In genomic region chr22:37283393-37283937, GRCh38 we compare ENCODE assay signal across 9 cellular contexts. TPM values are rescaled to one million over a fixed set of nuclear protein-coding genes. Genes with fewer than 3 reads are reported as not detected.
DNase-seq lines count a peak whose midpoint lies in the region; ATAC-seq and TF ChIP-seq lines count a peak whose summit lies in the region.
"Had no signal": no experiment of that assay in that cellular context is flagged by ENCODE, and none has a peak within 500 bp of the region (broad histone marks: within the 10 kb centered on the region; RNA-seq: fewer than 3 reads in every experiment).

No MANE protein-coding gene starts in this region.

- H4K8ac ChIP-seq in mesendoderm (ENCODE audit: low read depth, low read length): no peak overlapping the region

- H2AK5ac ChIP-seq in mesendoderm (ENCODE audit: low read length): no peak overlapping the region

- POLR2A ChIA-PET in activated naive CD8-positive, alpha-beta T cell treated with anti-CD3 and anti-CD28 coated beads, Interleukin-2, amount 10 ng/mL, durations not matched to agents 7 days and 5 days (lab: Charles Lee): interaction anchor here (0.7 to 4.7 kb wide), 8 partner anchors 8 to 57 kb away, joined by 3 to 51 read pairs (median 4); partner anchors contain the start of gene RAC2

- CTCF ChIA-PET in Calu3 (lab: Charles Lee): interaction anchor here (0.5 kb wide), 1 partner anchor 67 kb away, joined by 3 read pairs; no protein-coding TSS in a partner anchor

- H3K4me3 ChIP-seq in NB4 (ENCODE audit: low read depth, low read length) (peak overlapping the region; percentile 34), mesendoderm (ENCODE audit: low read length) (no peak overlapping the region)
- H3K4me3 ChIP-seq: cardiac muscle cell had no signal

- peak overlapping the region; percentile 89 for H3K4me3 Mint-ChIP-seq in activated naive CD8-positive, alpha-beta T cell treated with anti-CD3 and anti-CD28 coated beads, Interleukin-2, amount 10 ng/mL, durations not matched to agents 7 days and 5 days
- H3K4me3 Mint-ChIP-seq in Calu3 (ENCODE audit: low read depth, unreplicated experiment): no peak overlapping the region

- H3K79me1 ChIP-seq in mesendoderm (ENCODE audit: low read length): no peaks in the 10 kb centered on the region

- H3K9ac ChIP-seq in mesendoderm (ENCODE audit: low read length): no peak overlapping the region

- no peak overlapping the region for H3K18ac ChIP-seq in mesendoderm (ENCODE audit: low read length)

- intact Hi-C loops in Calu3 (cut with micrococcal nuclease; ENCODE audit: unreplicated experiment): no loop called here

- H3K27ac ChIP-seq in mesendoderm (ENCODE audit: low read depth, low read length): no peak overlapping the region

- H4K5ac ChIP-seq in mesendoderm (ENCODE audit: low read length): no peak overlapping the region

- H3K27me3 Mint-ChIP-seq in activated naive CD8-positive, alpha-beta T cell treated with anti-CD3 and anti-CD28 coated beads, Interleukin-2, amount 10 ng/mL, durations not matched to agents 7 days and 5 days: no peaks in the 10 kb centered on the region
- H3K27me3 Mint-ChIP-seq in Calu3 (ENCODE audit: unreplicated experiment): peaks cover 44% of the 10 kb centered on the region

- H3K23ac ChIP-seq in mesendoderm (ENCODE audit: low read length): no peak overlapping the region

- H3K9me3 Mint-ChIP-seq in activated naive CD8-positive, alpha-beta T cell treated with anti-CD3 and anti-CD28 coated beads, Interleukin-2, amount 10 ng/mL, durations not matched to agents 7 days and 5 days: no peaks in the 10 kb centered on the region
- H3K9me3 Mint-ChIP-seq in Calu3 (ENCODE audit: low read depth, unreplicated experiment): no peaks in the 10 kb centered on the region

- H3K4ac ChIP-seq in mesendoderm (ENCODE audit: low read depth, low read length): no peak overlapping the region

- no TSS peak for BruUV-seq in Calu3 (replicated peaks; lab: Mats Ljungman, UMichigan)

- H3K36me3 ChIP-seq in mesendoderm (ENCODE audit: control insufficient read depth, insufficient read depth, low read length): no peaks in the 10 kb centered on the region
- H3K36me3 ChIP-seq: cardiac muscle cell had no signal

- no peak overlapping the region for H2BK120ac ChIP-seq in mesendoderm (ENCODE audit: low read depth, low read length)

- peak overlapping the region; percentile 99 for H3K27ac Mint-ChIP-seq in activated naive CD8-positive, alpha-beta T cell treated with anti-CD3 and anti-CD28 coated beads, Interleukin-2, amount 10 ng/mL, durations not matched to agents 7 days and 5 days
- H3K27ac Mint-ChIP-seq in Calu3 (ENCODE audit: unreplicated experiment): no peak overlapping the region

- no peak overlapping the region for H3K56ac ChIP-seq in mesendoderm (ENCODE audit: low read length)

- no peaks in the 10 kb centered on the region for H3K79me2 ChIP-seq in mesendoderm (ENCODE audit: control insufficient read depth, insufficient read depth, low read length)

- no peak overlapping the region for H2BK5ac ChIP-seq in mesendoderm (ENCODE audit: low read length)

- no peak overlapping the region for H3K4me2 ChIP-seq in mesendoderm (ENCODE audit: low read length)

- DNase-seq in CD1c-positive myeloid dendritic cell (ENCODE audit: extremely low spot score) (peak; percentile 30), NB4 (ENCODE audit: low read depth) (no peak), mesendoderm (peak; percentile 54), HT-29 (ENCODE audit: low spot score) (no peak), Calu3 (no peak), HuH-7 (ENCODE audit: low spot score) (no peak), ecto neural progenitor cell (ENCODE audit: low spot score) (no peak)
- peak; percentile 58 for DNase-seq in activated naive CD8-positive, alpha-beta T cell treated with anti-CD3 and anti-CD28 coated beads, Interleukin-2, amount 10 ng/mL, durations not matched to agents 7 days and 5 days

- no CpG with 5 or more reads among the region's 8 CpGs for WGBS in mesendoderm (ENCODE audit: extremely low coverage, insufficient coverage, low lambda C conversion rate)

- no peaks in the 10 kb centered on the region for H3K4me1 ChIP-seq in mesendoderm (ENCODE audit: control insufficient read depth, low read depth, low read length)

- no peak for TF ChIP-seq POLR2A in NB4 (IDR thresholded peaks at IDR 0.05; ENCODE audit: extremely low read depth, insufficient read length)

- no peaks in the 10 kb centered on the region for H3K27me3 ChIP-seq in mesendoderm (ENCODE audit: insufficient read depth, low read length, poor library complexity)
- H3K27me3 ChIP-seq: cardiac muscle cell had no signal

- TF ChIP-seq CTCF in NB4 (IDR thresholded peaks at IDR 0.05; ENCODE audit: low read depth, low read length) (no peak), Calu3 (IDR thresholded peaks at IDR 0.05; ENCODE audit: unreplicated experiment) (no peak)

- no peak overlapping the region for H2BK15ac ChIP-seq in mesendoderm (replicated peaks; ENCODE audit: low read depth)

- peaks cover 36% of the 10 kb centered on the region for H3K36me3 Mint-ChIP-seq in activated naive CD8-positive, alpha-beta T cell treated with anti-CD3 and anti-CD28 coated beads, Interleukin-2, amount 10 ng/mL, durations not matched to agents 7 days and 5 days
- H3K36me3 Mint-ChIP-seq in Calu3 (ENCODE audit: insufficient read depth, unreplicated experiment): no peaks in the 10 kb centered on the region

- no peak for ATAC-seq in activated naive CD8-positive, alpha-beta T cell treated with anti-CD3 and anti-CD28 coated beads, Interleukin-2, amount 10 ng/mL, durations not matched to agents 7 days and 5 days (ENCODE audit: low read depth)

- peaks cover 50% of the 10 kb centered on the region for H3K4me1 Mint-ChIP-seq in activated naive CD8-positive, alpha-beta T cell treated with anti-CD3 and anti-CD28 coated beads, Interleukin-2, amount 10 ng/mL, durations not matched to agents 7 days and 5 days
- H3K4me1 Mint-ChIP-seq in Calu3 (ENCODE audit: low read depth, unreplicated experiment): peaks cover 15% of the 10 kb centered on the region

RNA-seq across cellular contexts. Expression of gene CYTH4, which starts 1.2 kb away (rescaled TPM):
- 100 to 1,000 TPM; 149 to 157 TPM for total RNA-seq in activated naive CD8-positive, alpha-beta T cell treated with anti-CD3 and anti-CD28 coated beads, Interleukin-2, amount 10 ng/mL, durations not matched to agents 7 days and 5 days
- not detected for polyA plus RNA-seq in mesendoderm (2013, experiment 1 of 2)
- polyA plus RNA-seq in mesendoderm (2013, experiment 2 of 2): not detected
- not detected in 2 replicates for total RNA-seq in HT-29 (2014; rRNA removed; shearing (Covaris generic))
- 0.38 and 0.59 TPM in 2 replicates for total RNA-seq in Calu3 (2022)
- total RNA-seq: cardiac muscle cell had no signal
- polyA plus RNA-seq: cardiac muscle cell had no signal

RNA-seq across cellular contexts. Expression of gene RAC2, which starts 39.4 kb away (rescaled TPM):
- total RNA-seq in activated naive CD8-positive, alpha-beta T cell treated with anti-CD3 and anti-CD28 coated beads, Interleukin-2, amount 10 ng/mL, durations not matched to agents 7 days and 5 days: 1,000 to 10,000 TPM in 1 of 2 experiments, 100 to 1,000 TPM in 1; 963 to 1,011 TPM
- 4.6 TPM for polyA plus RNA-seq in mesendoderm (2013, experiment 1 of 2)
- polyA plus RNA-seq in mesendoderm (2013, experiment 2 of 2): 4.7 TPM
- 6.7 and 7.3 TPM in 2 replicates for total RNA-seq in HT-29 (2014; rRNA removed; shearing (Covaris generic))
- total RNA-seq in Calu3 (2022): 21.0 and 24.0 TPM in 2 replicates

Comparison
In these comparisons a context has a peak if more than half of its experiments do, and no peak if none do; other contexts are left out.
1. DNase-seq: peak in CD1c-positive myeloid dendritic cell (single experiment), activated naive CD8-positive, alpha-beta T cell treated with anti-CD3 and anti-CD28 coated beads, Interleukin-2, amount 10 ng/mL, durations not matched to agents 7 days and 5 days (single experiment) and mesendoderm (single experiment); none in NB4 (single experiment), HT-29 (single experiment), Calu3 (single experiment), HuH-7 (single experiment) and ecto neural progenitor cell (single experiment).
2. RNA of gene CYTH4, which starts 1.2 kb away (total RNA-seq): 149 to 157 TPM in activated naive CD8-positive, alpha-beta T cell treated with anti-CD3 and anti-CD28 coated beads, Interleukin-2, amount 10 ng/mL, durations not matched to agents 7 days and 5 days; 0.38 to 0.59 TPM in Calu3 and not detected in HT-29; every median in the first group is over 10 times any median in the second.
3. RNA of gene RAC2, which starts 39.4 kb away (total RNA-seq): 963 to 1,011 TPM in activated naive CD8-positive, alpha-beta T cell treated with anti-CD3 and anti-CD28 coated beads, Interleukin-2, amount 10 ng/mL, durations not matched to agents 7 days and 5 days; 21.0 to 24.0 TPM in Calu3 and 6.7 to 7.3 TPM in HT-29; every median in the first group is over 10 times any median in the second.